20 cellular contexts compared by ENCODE assay signal in genomic region chr16:28555593-28555992, GRCh38. TPM values are rescaled to one million over a fixed set of nuclear protein-coding genes. Genes with fewer than 3 reads are reported as not detected.
DNase-seq lines count a peak whose midpoint lies in the region; ATAC-seq and TF ChIP-seq lines count a peak whose summit lies in the region.
"Had no signal": no experiment of that assay in that cellular context is flagged by ENCODE, and none has a peak within 500 bp of the region (broad histone marks: within the 10 kb centered on the region; RNA-seq: fewer than 3 reads in every experiment).

No MANE protein-coding gene starts in this region.

- H3K36me3 Mint-ChIP-seq in activated CD4-positive, alpha-beta memory T cell treated with anti-CD3 and anti-CD28 coated beads for 36 hours: peaks cover 7% of the 10 kb centered on the region
- H3K36me3 Mint-ChIP-seq in activated CD4-positive, alpha-beta memory T cell treated with anti-CD3 and anti-CD28 coated beads, Interleukin-2, amount 10 ng/mL, durations not matched to agents 7 days and 5 days (ENCODE audit: low read depth): peaks cover 22% of the 10 kb centered on the region
- peaks cover 17% of the 10 kb centered on the region for H3K36me3 Mint-ChIP-seq in activated T-helper 1 cell treated with anti-CD3 and anti-CD28 coated beads, Interleukin-12 subunit alpha, Interleukin-12 subunit beta, Interleukin-2, Interleukin-4 antibody, amounts not matched to agents 30 ng/mL and 10 ng/mL and 1 ng/mL, durations not matched to agents 14 hours and 24 hours and 36 hours (ENCODE audit: low read depth)
- H3K36me3 Mint-ChIP-seq in mesothelial cell of epicardium: peaks cover 17% of the 10 kb centered on the region

- peak overlapping the region; percentile 25 for H3K27ac Mint-ChIP-seq in activated CD4-positive, alpha-beta memory T cell treated with anti-CD3 and anti-CD28 coated beads for 36 hours
- H3K27ac Mint-ChIP-seq in activated CD4-positive, alpha-beta memory T cell treated with anti-CD3 and anti-CD28 coated beads, Interleukin-2, amount 10 ng/mL, durations not matched to agents 7 days and 5 days: no peak overlapping the region
- H3K27ac Mint-ChIP-seq in activated T-helper 1 cell treated with anti-CD3 and anti-CD28 coated beads, Interleukin-12 subunit alpha, Interleukin-12 subunit beta, Interleukin-2, Interleukin-4 antibody, amounts not matched to agents 30 ng/mL and 10 ng/mL and 1 ng/mL, durations not matched to agents 14 hours and 24 hours and 36 hours: peak overlapping the region; percentile 11
- no peak overlapping the region for H3K27ac Mint-ChIP-seq in mesothelial cell of epicardium

- peaks cover 28% of the 10 kb centered on the region for H3K4me1 Mint-ChIP-seq in activated CD4-positive, alpha-beta memory T cell treated with anti-CD3 and anti-CD28 coated beads for 36 hours (ENCODE audit: low read depth)
- H3K4me1 Mint-ChIP-seq in activated CD4-positive, alpha-beta memory T cell treated with anti-CD3 and anti-CD28 coated beads, Interleukin-2, amount 10 ng/mL, durations not matched to agents 7 days and 5 days: peaks cover 28% of the 10 kb centered on the region
- peaks cover 25% of the 10 kb centered on the region for H3K4me1 Mint-ChIP-seq in activated T-helper 1 cell treated with anti-CD3 and anti-CD28 coated beads, Interleukin-12 subunit alpha, Interleukin-12 subunit beta, Interleukin-2, Interleukin-4 antibody, amounts not matched to agents 30 ng/mL and 10 ng/mL and 1 ng/mL, durations not matched to agents 14 hours and 24 hours and 36 hours (ENCODE audit: low read depth)
- H3K4me1 Mint-ChIP-seq in mesothelial cell of epicardium: peaks cover 8% of the 10 kb centered on the region

- H3K4me3 Mint-ChIP-seq in activated CD4-positive, alpha-beta memory T cell treated with anti-CD3 and anti-CD28 coated beads for 36 hours: no peak overlapping the region
- no peak overlapping the region for H3K4me3 Mint-ChIP-seq in activated CD4-positive, alpha-beta memory T cell treated with anti-CD3 and anti-CD28 coated beads, Interleukin-2, amount 10 ng/mL, durations not matched to agents 7 days and 5 days
- peak overlapping the region; percentile 15 for H3K4me3 Mint-ChIP-seq in activated T-helper 1 cell treated with anti-CD3 and anti-CD28 coated beads, Interleukin-12 subunit alpha, Interleukin-12 subunit beta, Interleukin-2, Interleukin-4 antibody, amounts not matched to agents 30 ng/mL and 10 ng/mL and 1 ng/mL, durations not matched to agents 14 hours and 24 hours and 36 hours
- no peak overlapping the region for H3K4me3 Mint-ChIP-seq in mesothelial cell of epicardium

- ATAC-seq in stimulated activated naive CD8-positive, alpha-beta T cell treated with anti-CD3 and anti-CD28 coated beads, Interleukin-15, Interleukin-2, amounts not matched to agents 100 U/mL and 50 U/mL, for 24 hours: peak; percentile 25
- ATAC-seq in HG02884 (IDR thresholded peaks at IDR 0.05; ENCODE audit: unreplicated experiment): no peak
- ATAC-seq: body of pancreas; effector memory CD8-positive, alpha-beta T cell; left lung; T-helper 17 cell had no signal

- intact Hi-C loops in activated CD4-positive, alpha-beta memory T cell treated with anti-CD3 and anti-CD28 coated beads for 36 hours (cut with micrococcal nuclease): loop anchor here (1.0 to 10.0 kb wide), 2 partner anchors 61 to 261 kb away; partner anchors contain the start of genes APOBR and SBK1
- intact Hi-C loops in activated T-helper 1 cell treated with anti-CD3 and anti-CD28 coated beads, Interleukin-12 subunit alpha, Interleukin-12 subunit beta, Interleukin-2, Interleukin-4 antibody, amounts not matched to agents 30 ng/mL and 10 ng/mL and 1 ng/mL, durations not matched to agents 14 hours and 24 hours and 36 hours (cut with micrococcal nuclease): loop anchor here (5.0 to 10.0 kb wide), 2 partner anchors 67 to 369 kb away; partner anchors contain the start of gene RABEP2

- peak; percentile 11 for DNase-seq in activated CD4-positive, alpha-beta memory T cell treated with anti-CD3 and anti-CD28 coated beads for 36 hours
- DNase-seq in activated CD4-positive, alpha-beta memory T cell treated with anti-CD3 and anti-CD28 coated beads, Interleukin-2, amount 10 ng/mL, durations not matched to agents 7 days and 5 days: no peak
- peak; percentile 29 for DNase-seq in GM20000 (ENCODE audit: low spot score)
- no peak for DNase-seq in activated T-helper 1 cell treated with anti-CD3 and anti-CD28 coated beads, Interleukin-12 subunit alpha, Interleukin-12 subunit beta, Interleukin-2, Interleukin-4 antibody, amounts not matched to agents 30 ng/mL and 10 ng/mL and 1 ng/mL, durations not matched to agents 14 hours and 24 hours and 36 hours (ENCODE audit: low spot score)
- no peak for DNase-seq in stimulated activated naive CD8-positive, alpha-beta T cell treated with anti-CD3 and anti-CD28 coated beads, Interleukin-15, Interleukin-2, amounts not matched to agents 100 U/mL and 50 U/mL, for 24 hours
- DNase-seq in mesothelial cell of epicardium (ENCODE audit: low spot score in 2 of 2, unreplicated experiment in 2 of 2): no peak
- DNase-seq in LoVo (ENCODE audit: low spot score): no peak
- DNase-seq: activated naive CD4-positive, alpha-beta T cell treated with Interleukin-2 at 50 U/mL for 16 hours; body of pancreas; DMS79; effector memory CD8-positive, alpha-beta T cell; left lung; NCI-H1417; NCI-H2171; PC-9; T-helper 17 cell; upper lobe of left lung had no signal

- TF ChIP-seq CTCF in GM20000 (IDR thresholded peaks at IDR 0.05; ENCODE audit: extremely low read depth, missing control alignments): no peak
- no peak for TF ChIP-seq CTCF in mesothelial cell of epicardium (IDR thresholded peaks at IDR 0.05; ENCODE audit: unreplicated experiment)

- no peaks in the 10 kb centered on the region for H3K27me3 Mint-ChIP-seq in activated CD4-positive, alpha-beta memory T cell treated with anti-CD3 and anti-CD28 coated beads for 36 hours
- no peaks in the 10 kb centered on the region for H3K27me3 Mint-ChIP-seq in activated CD4-positive, alpha-beta memory T cell treated with anti-CD3 and anti-CD28 coated beads, Interleukin-2, amount 10 ng/mL, durations not matched to agents 7 days and 5 days
- peaks cover 2% of the 10 kb centered on the region for H3K27me3 Mint-ChIP-seq in activated T-helper 1 cell treated with anti-CD3 and anti-CD28 coated beads, Interleukin-12 subunit alpha, Interleukin-12 subunit beta, Interleukin-2, Interleukin-4 antibody, amounts not matched to agents 30 ng/mL and 10 ng/mL and 1 ng/mL, durations not matched to agents 14 hours and 24 hours and 36 hours (ENCODE audit: insufficient read depth)
- H3K27me3 Mint-ChIP-seq in mesothelial cell of epicardium (ENCODE audit: low read depth): no peaks in the 10 kb centered on the region
- H3K27me3 Mint-ChIP-seq: effector memory CD8-positive, alpha-beta T cell; T-helper 17 cell had no signal

- H3K9me3 Mint-ChIP-seq in activated CD4-positive, alpha-beta memory T cell treated with anti-CD3 and anti-CD28 coated beads for 36 hours: no peaks in the 10 kb centered on the region
- no peaks in the 10 kb centered on the region for H3K9me3 Mint-ChIP-seq in activated CD4-positive, alpha-beta memory T cell treated with anti-CD3 and anti-CD28 coated beads, Interleukin-2, amount 10 ng/mL, durations not matched to agents 7 days and 5 days
- H3K9me3 Mint-ChIP-seq in activated T-helper 1 cell treated with anti-CD3 and anti-CD28 coated beads, Interleukin-12 subunit alpha, Interleukin-12 subunit beta, Interleukin-2, Interleukin-4 antibody, amounts not matched to agents 30 ng/mL and 10 ng/mL and 1 ng/mL, durations not matched to agents 14 hours and 24 hours and 36 hours: no peaks in the 10 kb centered on the region
- H3K9me3 Mint-ChIP-seq in mesothelial cell of epicardium: no peaks in the 10 kb centered on the region
- H3K9me3 Mint-ChIP-seq: effector memory CD8-positive, alpha-beta T cell had no signal

- CTCF ChIA-PET in activated CD4-positive, alpha-beta memory T cell treated with anti-CD3 and anti-CD28 coated beads for 36 hours (lab: Charles Lee): interaction anchor here (0.9 to 1.0 kb wide), 2 partner anchors 21 to 278 kb away, joined by 3 read pairs; no protein-coding TSS in a partner anchor
- CTCF ChIA-PET in activated CD4-positive, alpha-beta memory T cell treated with anti-CD3 and anti-CD28 coated beads, Interleukin-2, amount 10 ng/mL, durations not matched to agents 7 days and 5 days (lab: Charles Lee): interaction anchor here (0.6 to 1.7 kb wide), 3 partner anchors 19 to 61 kb away, joined by 3 to 6 read pairs (median 4); no protein-coding TSS in a partner anchor

- POLR2A ChIA-PET in activated CD4-positive, alpha-beta memory T cell treated with anti-CD3 and anti-CD28 coated beads for 36 hours (lab: Charles Lee): interaction anchor here (0.6 to 0.9 kb wide), 2 partner anchors 62 to 68 kb away, joined by 3 read pairs; partner anchors contain the start of gene APOBR
- POLR2A ChIA-PET in activated CD4-positive, alpha-beta memory T cell treated with anti-CD3 and anti-CD28 coated beads, Interleukin-2, amount 10 ng/mL, durations not matched to agents 7 days and 5 days (lab: Charles Lee): interaction anchor here (0.5 kb wide), 1 partner anchor 609 kb away, joined by 4 read pairs; no protein-coding TSS in a partner anchor

RNA-seq across cellular contexts. Expression of gene SGF29, which starts 1.9 kb away (rescaled TPM):
- total RNA-seq in activated CD4-positive, alpha-beta memory T cell treated with anti-CD3 and anti-CD28 coated beads for 36 hours: 10 to 100 TPM; 17.8 to 18.5 TPM
- 10 to 100 TPM; 25.8 to 28.0 TPM for total RNA-seq in activated CD4-positive, alpha-beta memory T cell treated with anti-CD3 and anti-CD28 coated beads, Interleukin-2, amount 10 ng/mL, durations not matched to agents 7 days and 5 days
- total RNA-seq in activated T-helper 1 cell treated with anti-CD3 and anti-CD28 coated beads, Interleukin-12 subunit alpha, Interleukin-12 subunit beta, Interleukin-2, Interleukin-4 antibody, amounts not matched to agents 30 ng/mL and 10 ng/mL and 1 ng/mL, durations not matched to agents 14 hours and 24 hours and 36 hours: 38.6 and 39.0 TPM in 2 replicates
- 21.6 to 27.2 TPM (median 24.7 TPM) in 3 replicates for total RNA-seq in mesothelial cell of epicardium

RNA-seq across cellular contexts. Expression of gene NUPR1, which starts 16.8 kb away (rescaled TPM):
- total RNA-seq in activated CD4-positive, alpha-beta memory T cell treated with anti-CD3 and anti-CD28 coated beads for 36 hours: not detected
- total RNA-seq in activated CD4-positive, alpha-beta memory T cell treated with anti-CD3 and anti-CD28 coated beads, Interleukin-2, amount 10 ng/mL, durations not matched to agents 7 days and 5 days: not detected
- total RNA-seq in activated T-helper 1 cell treated with anti-CD3 and anti-CD28 coated beads, Interleukin-12 subunit alpha, Interleukin-12 subunit beta, Interleukin-2, Interleukin-4 antibody, amounts not matched to agents 30 ng/mL and 10 ng/mL and 1 ng/mL, durations not matched to agents 14 hours and 24 hours and 36 hours: not detected in 2 replicates
- total RNA-seq in mesothelial cell of epicardium: 12.3 to 13.9 TPM (median 13.3 TPM) in 3 replicates

RNA-seq across cellular contexts. Expression of gene SULT1A2, which starts 41.3 kb away (rescaled TPM):
- under 1 TPM in 1 of 2 experiments, not detected in 1; 0.24 TPM for total RNA-seq in activated CD4-positive, alpha-beta memory T cell treated with anti-CD3 and anti-CD28 coated beads for 36 hours
- under 1 TPM; 0.13 to 0.15 TPM for total RNA-seq in activated CD4-positive, alpha-beta memory T cell treated with anti-CD3 and anti-CD28 coated beads, Interleukin-2, amount 10 ng/mL, durations not matched to agents 7 days and 5 days
- 0.12 and 0.41 TPM in 2 replicates for total RNA-seq in activated T-helper 1 cell treated with anti-CD3 and anti-CD28 coated beads, Interleukin-12 subunit alpha, Interleukin-12 subunit beta, Interleukin-2, Interleukin-4 antibody, amounts not matched to agents 30 ng/mL and 10 ng/mL and 1 ng/mL, durations not matched to agents 14 hours and 24 hours and 36 hours
- 0.75 to 0.98 TPM (median 0.90 TPM) in 3 replicates for total RNA-seq in mesothelial cell of epicardium

RNA-seq across cellular contexts. Expression of gene IL27, which starts 49.0 kb away (rescaled TPM):
- total RNA-seq in activated CD4-positive, alpha-beta memory T cell treated with anti-CD3 and anti-CD28 coated beads for 36 hours: not detected
- total RNA-seq in activated CD4-positive, alpha-beta memory T cell treated with anti-CD3 and anti-CD28 coated beads, Interleukin-2, amount 10 ng/mL, durations not matched to agents 7 days and 5 days: not detected
- total RNA-seq in activated T-helper 1 cell treated with anti-CD3 and anti-CD28 coated beads, Interleukin-12 subunit alpha, Interleukin-12 subunit beta, Interleukin-2, Interleukin-4 antibody, amounts not matched to agents 30 ng/mL and 10 ng/mL and 1 ng/mL, durations not matched to agents 14 hours and 24 hours and 36 hours: not detected in 2 replicates
- total RNA-seq in mesothelial cell of epicardium: not detected in 3 replicates
- total RNA-seq: body of pancreas, H1, PC-9, pulmonary artery endothelial cell, T-helper 17 cell had no signal

RNA-seq across cellular contexts. Expression of gene SULT1A1, which starts 54.3 kb away (rescaled TPM):
- total RNA-seq in activated CD4-positive, alpha-beta memory T cell treated with anti-CD3 and anti-CD28 coated beads for 36 hours: 1 to 10 TPM; 8.7 to 9.0 TPM
- total RNA-seq in activated CD4-positive, alpha-beta memory T cell treated with anti-CD3 and anti-CD28 coated beads, Interleukin-2, amount 10 ng/mL, durations not matched to agents 7 days and 5 days: 1 to 10 TPM; 5.5 to 6.2 TPM
- total RNA-seq in activated T-helper 1 cell treated with anti-CD3 and anti-CD28 coated beads, Interleukin-12 subunit alpha, Interleukin-12 subunit beta, Interleukin-2, Interleukin-4 antibody, amounts not matched to agents 30 ng/mL and 10 ng/mL and 1 ng/mL, durations not matched to agents 14 hours and 24 hours and 36 hours: 8.4 and 8.9 TPM in 2 replicates
- total RNA-seq in mesothelial cell of epicardium: 8.3 to 9.9 TPM (median 9.7 TPM) in 3 replicates

Comparison
In these comparisons a context has a peak if more than half of its experiments do, and no peak if none do; other contexts are left out.
1. DNase-seq: peak in activated CD4-positive, alpha-beta memory T cell treated with anti-CD3 and anti-CD28 coated beads for 36 hours (single experiment) and GM20000 (single experiment); none in activated CD4-positive, alpha-beta memory T cell treated with anti-CD3 and anti-CD28 coated beads, Interleukin-2, amount 10 ng/mL, durations not matched to agents 7 days and 5 days (single experiment), activated T-helper 1 cell treated with anti-CD3 and anti-CD28 coated beads, Interleukin-12 subunit alpha, Interleukin-12 subunit beta, Interleukin-2, Interleukin-4 antibody, amounts not matched to agents 30 ng/mL and 10 ng/mL and 1 ng/mL, durations not matched to agents 14 hours and 24 hours and 36 hours (single experiment), stimulated activated naive CD8-positive, alpha-beta T cell treated with anti-CD3 and anti-CD28 coated beads, Interleukin-15, Interleukin-2, amounts not matched to agents 100 U/mL and 50 U/mL, for 24 hours (single experiment), mesothelial cell of epicardium (0 of 2) and LoVo (single experiment).
2. H3K27ac Mint-ChIP-seq: peak in activated CD4-positive, alpha-beta memory T cell treated with anti-CD3 and anti-CD28 coated beads for 36 hours (single experiment) and activated T-helper 1 cell treated with anti-CD3 and anti-CD28 coated beads, Interleukin-12 subunit alpha, Interleukin-12 subunit beta, Interleukin-2, Interleukin-4 antibody, amounts not matched to agents 30 ng/mL and 10 ng/mL and 1 ng/mL, durations not matched to agents 14 hours and 24 hours and 36 hours (single experiment); none in activated CD4-positive, alpha-beta memory T cell treated with anti-CD3 and anti-CD28 coated beads, Interleukin-2, amount 10 ng/mL, durations not matched to agents 7 days and 5 days (single experiment) and mesothelial cell of epicardium (single experiment).
3. RNA of gene NUPR1, which starts 16.8 kb away (total RNA-seq): 12.3 to 13.9 TPM in mesothelial cell of epicardium; not detected in activated CD4-positive, alpha-beta memory T cell treated with anti-CD3 and anti-CD28 coated beads for 36 hours, not detected in activated CD4-positive, alpha-beta memory T cell treated with anti-CD3 and anti-CD28 coated beads, Interleukin-2, amount 10 ng/mL, durations not matched to agents 7 days and 5 days and not detected in activated T-helper 1 cell treated with anti-CD3 and anti-CD28 coated beads, Interleukin-12 subunit alpha, Interleukin-12 subunit beta, Interleukin-2, Interleukin-4 antibody, amounts not matched to agents 30 ng/mL and 10 ng/mL and 1 ng/mL, durations not matched to agents 14 hours and 24 hours and 36 hours; every median in the first group is over 10 times any median in the second.